Comparison of ENCODE assay signal across 8 cellular contexts in the genomic region with DNA sequence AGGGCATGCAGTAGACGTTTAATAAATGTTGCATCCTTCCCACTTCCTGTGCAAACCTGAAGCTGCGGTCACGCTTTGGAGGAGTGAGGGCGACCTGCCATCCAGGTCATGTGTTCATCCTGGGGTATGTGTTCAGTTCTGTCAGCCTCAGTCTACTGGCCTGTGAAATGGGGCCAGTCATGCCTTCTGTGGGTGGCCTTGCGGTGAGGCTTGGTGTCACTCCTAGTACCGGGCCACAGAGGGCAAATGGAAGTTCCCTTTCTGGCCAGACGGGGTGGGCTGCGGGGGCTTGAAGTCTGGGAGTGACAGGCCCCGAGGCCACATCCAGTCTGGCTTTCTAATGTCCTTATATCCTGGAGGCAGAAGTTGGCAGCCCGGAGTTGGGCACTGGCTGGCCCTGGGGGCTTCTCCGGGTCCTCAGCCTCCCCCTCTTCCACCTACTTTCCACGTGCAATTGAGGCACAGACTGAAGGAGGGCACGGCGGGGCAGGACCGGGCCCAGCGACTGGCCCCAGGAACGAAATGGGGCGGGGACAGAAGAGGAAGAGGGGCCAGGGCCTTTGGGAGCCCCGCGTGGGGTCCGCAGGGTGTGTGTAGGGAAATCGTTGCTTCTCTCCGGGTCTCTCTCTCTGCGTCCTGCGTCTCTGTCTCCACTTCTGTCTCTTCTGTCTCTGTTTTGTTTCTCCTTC. TPM values are rescaled to one million over a fixed set of nuclear protein-coding genes. Genes with fewer than 3 reads are reported as not detected.
DNase-seq lines count a peak whose midpoint lies in the region; ATAC-seq lines count a peak whose summit lies in the region.

No MANE protein-coding gene starts in this region.

- DNase-seq in EH (ENCODE audit: low read depth): peak; percentile 36
- peak; percentile 37 for DNase-seq in NOMO-1 treated with DMSO at 0.1 percent for 48 hours (lab: John Stamatoyannopoulos, UW; ENCODE audit: unreplicated experiment)
- DNase-seq in central memory CD4-positive, alpha-beta T cell: peak; percentile 54
- DNase-seq in mucosa of gallbladder (ENCODE audit: low spot score): peak; percentile 36
- DNase-seq in SHP77 (lab: John Stamatoyannopoulos, UW): no peak

- no peak for ATAC-seq in HG03108 (IDR thresholded peaks at IDR 0.05; ENCODE audit: unreplicated experiment)
- no peak for ATAC-seq in HG03025 (IDR thresholded peaks at IDR 0.05; ENCODE audit: low FRiP score, unreplicated experiment)
- ATAC-seq in HG03442 (IDR thresholded peaks at IDR 0.05; ENCODE audit: unreplicated experiment): no peak

RNA-seq across cellular contexts. Expression of a gene that starts 11.1 kb away (rescaled TPM):
- total RNA-seq in mucosa of gallbladder: 15.6 TPM

RNA-seq across cellular contexts. Expression of a gene that starts 28.1 kb away (rescaled TPM):
- 138 TPM for total RNA-seq in mucosa of gallbladder

RNA-seq across cellular contexts. Expression of a gene that starts 51.0 kb away (rescaled TPM):
- total RNA-seq in mucosa of gallbladder: 142 TPM

Comparison
In these comparisons a context has a peak if more than half of its experiments do, and no peak if none do; other contexts are left out.
1. DNase-seq: peak in EH (single experiment), NOMO-1 treated with DMSO at 0.1 percent for 48 hours (single experiment), central memory CD4-positive, alpha-beta T cell (single experiment) and mucosa of gallbladder (single experiment); none in SHP77 (0 of 2).